ENCODE assay signal across 15 cellular contexts in the genomic region with DNA sequence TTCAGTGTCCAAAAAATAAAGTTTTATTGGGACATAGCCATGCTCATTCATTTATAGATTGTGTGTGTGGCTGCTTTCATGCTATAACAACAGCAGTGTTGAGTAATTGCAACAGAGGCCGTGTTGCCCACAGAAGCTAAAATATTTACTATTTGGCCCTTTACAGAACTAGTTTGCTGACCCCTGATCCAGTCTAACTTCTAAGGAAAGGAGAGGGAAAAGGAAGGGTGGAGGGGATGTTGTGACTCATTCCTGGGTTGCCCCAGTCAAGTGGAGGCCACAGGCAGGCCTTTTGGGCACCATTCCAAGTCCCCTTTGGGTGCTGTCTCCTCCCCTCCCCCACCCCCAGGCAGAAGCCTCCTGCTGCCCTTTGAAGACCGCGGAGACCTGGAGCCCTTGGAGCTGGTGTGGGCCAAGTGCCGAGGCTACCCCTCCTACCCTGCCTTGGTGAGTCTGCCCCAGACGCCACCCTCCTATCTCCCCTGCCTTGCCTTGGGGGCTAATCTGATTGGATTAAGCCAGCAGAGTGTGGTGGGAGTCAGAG. TPM values are rescaled to one million over a fixed set of nuclear protein-coding genes. Genes with fewer than 3 reads are reported as not detected.
A peak's percentile ranks its signal among the peaks of the same experiment; 100 is the strongest.
DNase-seq lines count a peak whose midpoint lies in the region; ATAC-seq, FAIRE-seq and TF ChIP-seq lines count a peak whose summit lies in the region.
"Had no signal": no experiment of that assay in that cellular context is flagged by ENCODE, and none has a peak within 500 bp of the region (broad histone marks: within the 10 kb centered on the region; RNA-seq: fewer than 3 reads in every experiment).

No MANE protein-coding gene starts in this region.

- no peak overlapping the region for H2AFZ ChIP-seq in HCT116 (ENCODE audit: low read depth, low read length, poor library complexity, severe bottlenecking)

- no peak for FAIRE-seq in HTR-8/SVneo (lab: Jason Lieb, UNC)

- H3K36me3 Mint-ChIP-seq in activated T-cell treated with anti-CD3 and anti-CD28 coated beads, Interleukin-2, amount 50 U/mL, for 24 hours (ENCODE audit: low read depth) = peaks cover 94% of the 10 kb centered on the region

- no peaks in the 10 kb centered on the region for H3K4me1 ChIP-seq in HCT116 (ENCODE audit: control insufficient read depth in 1 of 2, insufficient read depth in 2 of 2, low read length in 2 of 2)
- peaks cover 8% of the 10 kb centered on the region for H3K4me1 ChIP-seq in lower lobe of right lung

- BruUV-seq in HCT116 (replicated peaks; lab: Mats Ljungman, UMichigan) = no TSS peak

- in situ Hi-C loops in brain microvascular endothelial cell (cut with HindIII; ENCODE audit: low pct_ligation_motif_present, low sequenced_read_pairs) = no loop called here

- no peaks in the 10 kb centered on the region for H3K9me2 ChIP-seq in HCT116 (ENCODE audit: insufficient read depth)

- CTCF ChIA-PET in HCT116 (lab: Charles Lee) = no interaction called here

- H3K27me3 ChIP-seq in HCT116 (ENCODE audit: insufficient read depth, low read length) (no peaks in the 10 kb centered on the region), brain microvascular endothelial cell (replicated peaks) (no peaks in the 10 kb centered on the region), lower lobe of right lung (ENCODE audit: low read depth) (no peaks in the 10 kb centered on the region)
- H3K27me3 ChIP-seq: BLaER1 had no signal

- H3K4me1 Mint-ChIP-seq in activated T-cell treated with anti-CD3 and anti-CD28 coated beads, Interleukin-2, amount 50 U/mL, for 24 hours (ENCODE audit: low read depth) = no peaks in the 10 kb centered on the region
- H3K4me1 Mint-ChIP-seq: activated naive CD8-positive, alpha-beta T cell treated with anti-CD3 and anti-CD28 coated beads, Interleukin-2, amount 50 U/mL, for 24 hours had no signal

- no peak overlapping the region for H3K9ac ChIP-seq in HCT116 (ENCODE audit: low read length)
- H3K9ac ChIP-seq: BLaER1 had no signal

- TF ChIP-seq CTCF in HCT116 (IDR thresholded peaks at IDR 0.05 in 2 of 3, conservative IDR thresholded peaks at IDR 0.05 in 1 of 3; ENCODE audit: borderline replicate concordance in 1 of 3, insufficient read depth in 1 of 3, low read depth in 2 of 3, low read length in 2 of 3) (no peak), NB4 (IDR thresholded peaks at IDR 0.05; ENCODE audit: low read depth, low read length) (no peak), brain microvascular endothelial cell (IDR thresholded peaks at IDR 0.05; ENCODE audit: low read depth, low read length, missing control alignments) (no peak), lower lobe of right lung (IDR thresholded peaks at IDR 0.05) (no peak)

- POLR2A ChIA-PET in HCT116 (lab: Charles Lee) = no interaction called here

- no peaks in the 10 kb centered on the region for H3K79me2 ChIP-seq in HCT116 (ENCODE audit: insufficient read depth, low read length)

- H3K9me3 ChIP-seq in HCT116 (ENCODE audit: control insufficient read depth in 1 of 2, insufficient read depth in 1 of 2, low read depth in 1 of 2, low read length in 2 of 2) (no peaks in the 10 kb centered on the region), lower lobe of right lung (no peaks in the 10 kb centered on the region)
- H3K9me3 ChIP-seq: BLaER1, thoracic aorta had no signal

- DNase-seq in HCT116 (ENCODE audit: low read depth, low spot score) = no peak
- peak; percentile 32 for DNase-seq in NB4 (ENCODE audit: low read depth)
- peak; percentile 9 for DNase-seq in brain microvascular endothelial cell
- no peak for DNase-seq in lower lobe of right lung
- DNase-seq in HTR-8/SVneo (ENCODE audit: insufficient read length, low spot score) = no peak
- no peak for DNase-seq in T-helper 9 cell
- DNase-seq in activated T-cell treated with anti-CD3 and anti-CD28 coated beads, Interleukin-2, amount 50 U/mL, for 24 hours = no peak
- DNase-seq: activated CD4-positive, CD25-positive, alpha-beta regulatory T cell treated with anti-CD3 and anti-CD28 coated beads, Interleukin-2, amount 50 U/mL, for 72 hours; activated naive CD8-positive, alpha-beta T cell treated with anti-CD3 and anti-CD28 coated beads, Interleukin-2, amount 50 U/mL, for 24 hours; activated T-cell treated with anti-CD3 and anti-CD28 coated beads for 4 hours; NCI-H446; stimulated activated CD4-positive, alpha-beta T cell treated with anti-CD3 and anti-CD28 coated beads, Interleukin-1b, Interleukin-23, amount 100 ng/mL, for 48 hours had no signal

- ATAC-seq in HCT116 (no peak), lower lobe of right lung (peak; percentile 23 to 58)
- ATAC-seq: activated naive CD8-positive, alpha-beta T cell treated with anti-CD3 and anti-CD28 coated beads, Interleukin-2, amount 50 U/mL, for 24 hours; natural killer cell treated with Interleukin-12 subunit alpha and Interleukin-12 subunit beta and Interleukin-15 and Interleukin-18, amount 100 ng/mL, for 72 hours had no signal

- H3K36me3 ChIP-seq in HCT116 (ENCODE audit: control insufficient read depth in 1 of 2, insufficient read depth in 2 of 2, low read length in 2 of 2) (peaks cover 17 to 19% of the 10 kb centered on the region in 2 experiments; a peak in 3 of 4 replicates), brain microvascular endothelial cell (replicated peaks) (peaks cover 61% of the 10 kb centered on the region), lower lobe of right lung (peaks cover 94% of the 10 kb centered on the region)

- no peak overlapping the region for H3K4me3 ChIP-seq in HCT116 (replicated peaks in 1 of 2; ENCODE audit: low read depth in 1 of 2, low read length in 2 of 2)
- H3K4me3 ChIP-seq in NB4 (ENCODE audit: low read depth, low read length) = no peak overlapping the region
- H3K4me3 ChIP-seq in brain microvascular endothelial cell (ENCODE audit: low read depth, low read length) = no peak overlapping the region
- H3K4me3 ChIP-seq in lower lobe of right lung = no peak overlapping the region
- H3K4me3 ChIP-seq: BLaER1, thoracic aorta had no signal

- intact Hi-C loops in HCT116 (cut with micrococcal nuclease) = no loop called here
- intact Hi-C loops in lower lobe of right lung (cut with DNase I) = no loop called here

- H3K4me3 Mint-ChIP-seq in activated T-cell treated with anti-CD3 and anti-CD28 coated beads, Interleukin-2, amount 50 U/mL, for 24 hours = no peak overlapping the region
- H3K4me3 Mint-ChIP-seq: activated naive CD8-positive, alpha-beta T cell treated with anti-CD3 and anti-CD28 coated beads, Interleukin-2, amount 50 U/mL, for 24 hours; natural killer cell treated with Interleukin-12 subunit alpha and Interleukin-12 subunit beta and Interleukin-15 and Interleukin-18, amount 100 ng/mL, for 72 hours had no signal

- TF ChIP-seq POLR2A in HCT116 (IDR thresholded peaks at IDR 0.05; ENCODE audit: borderline replicate concordance, extremely low read depth, insufficient read depth, insufficient read length) (no peak), NB4 (IDR thresholded peaks at IDR 0.05; ENCODE audit: extremely low read depth, insufficient read length) (no peak)

- H3K27ac Mint-ChIP-seq in activated T-cell treated with anti-CD3 and anti-CD28 coated beads, Interleukin-2, amount 50 U/mL, for 24 hours = no peak overlapping the region
- H3K27ac Mint-ChIP-seq: activated naive CD8-positive, alpha-beta T cell treated with anti-CD3 and anti-CD28 coated beads, Interleukin-2, amount 50 U/mL, for 24 hours; natural killer cell treated with Interleukin-12 subunit alpha and Interleukin-12 subunit beta and Interleukin-15 and Interleukin-18, amount 100 ng/mL, for 72 hours had no signal

- H3K4me2 ChIP-seq in HCT116 (ENCODE audit: low read length) = no peak overlapping the region
- H3K4me2 ChIP-seq: BLaER1 had no signal

- no peaks in the 10 kb centered on the region for H4K20me1 ChIP-seq in HCT116 (ENCODE audit: insufficient read depth)

- H3K27ac ChIP-seq in HCT116 (ENCODE audit: low read depth, low read length) (no peak overlapping the region), brain microvascular endothelial cell (no peak overlapping the region), lower lobe of right lung (no peak overlapping the region)
- H3K27ac ChIP-seq: BLaER1, thoracic aorta had no signal

- TF ChIP-seq RAD21 in HCT116 (IDR thresholded peaks at IDR 0.05; ENCODE audit: low read depth) = no peak

- H3K27me3 Mint-ChIP-seq in activated T-cell treated with anti-CD3 and anti-CD28 coated beads, Interleukin-2, amount 50 U/mL, for 24 hours = no peaks in the 10 kb centered on the region
- H3K27me3 Mint-ChIP-seq: activated naive CD8-positive, alpha-beta T cell treated with anti-CD3 and anti-CD28 coated beads, Interleukin-2, amount 50 U/mL, for 24 hours; natural killer cell treated with Interleukin-12 subunit alpha and Interleukin-12 subunit beta and Interleukin-15 and Interleukin-18, amount 100 ng/mL, for 72 hours had no signal

- RAD21 ChIA-PET in HCT116 (lab: Charles Lee; ENCODE audit: low non-redundant PET in 1 of 2, low total read pairs in 2 of 2, uncharacterized antibody in 2 of 2, unreplicated experiment in 2 of 2) = no interaction called here

- H3K9me3 Mint-ChIP-seq in activated T-cell treated with anti-CD3 and anti-CD28 coated beads, Interleukin-2, amount 50 U/mL, for 24 hours = no peaks in the 10 kb centered on the region
- H3K9me3 Mint-ChIP-seq: activated naive CD8-positive, alpha-beta T cell treated with anti-CD3 and anti-CD28 coated beads, Interleukin-2, amount 50 U/mL, for 24 hours; natural killer cell treated with Interleukin-12 subunit alpha and Interleukin-12 subunit beta and Interleukin-15 and Interleukin-18, amount 100 ng/mL, for 72 hours had no signal

TF ChIP-seq in HCT116, 20 proteins besides CTCF, POLR2A, EP300 and RAD21:
- TF ChIP-seq TCF7L2 (IDR thresholded peaks at IDR 0.05; ENCODE audit: borderline replicate concordance, extremely low read depth, insufficient read depth, insufficient read length) = peak; percentile 93
- TF ChIP-seq, protein P1, sequence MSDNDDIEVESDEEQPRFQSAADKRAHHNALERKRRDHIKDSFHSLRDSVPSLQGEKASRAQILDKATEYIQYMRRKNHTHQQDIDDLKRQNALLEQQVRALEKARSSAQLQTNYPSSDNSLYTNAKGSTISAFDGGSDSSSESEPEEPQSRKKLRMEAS (IDR thresholded peaks at IDR 0.05) = no peak

RNA-seq across cellular contexts. Expression of gene BRPF3, which starts 28.4 kb away (rescaled TPM):
- 20.3 TPM for total RNA-seq in HCT116 (2021; ENCODE audit: unreplicated experiment)
- polyA plus RNA-seq in HCT116 (2012) = 14.7 and 15.5 TPM in 2 replicates
- total RNA-seq in lower lobe of right lung = 32.0 TPM

RNA-seq across cellular contexts. Expression of gene PNPLA1, which starts 44.9 kb away (rescaled TPM):
- total RNA-seq in HCT116 (2021; ENCODE audit: unreplicated experiment) (0.10 TPM), lower lobe of right lung (0.27 TPM)
- polyA plus RNA-seq in HCT116 (2012) = 0.17 and 0.25 TPM in 2 replicates
- total RNA-seq: thoracic aorta had no signal

Comparison
In these comparisons a context has a peak if more than half of its experiments do, and no peak if none do; other contexts are left out.
1. DNase-seq: peak in NB4 (single experiment) and brain microvascular endothelial cell (single experiment); none in HCT116 (single experiment), lower lobe of right lung (single experiment), HTR-8/SVneo (single experiment), T-helper 9 cell (single experiment) and activated T-cell treated with anti-CD3 and anti-CD28 coated beads, Interleukin-2, amount 50 U/mL, for 24 hours (single experiment).